In the genomic region with DNA sequence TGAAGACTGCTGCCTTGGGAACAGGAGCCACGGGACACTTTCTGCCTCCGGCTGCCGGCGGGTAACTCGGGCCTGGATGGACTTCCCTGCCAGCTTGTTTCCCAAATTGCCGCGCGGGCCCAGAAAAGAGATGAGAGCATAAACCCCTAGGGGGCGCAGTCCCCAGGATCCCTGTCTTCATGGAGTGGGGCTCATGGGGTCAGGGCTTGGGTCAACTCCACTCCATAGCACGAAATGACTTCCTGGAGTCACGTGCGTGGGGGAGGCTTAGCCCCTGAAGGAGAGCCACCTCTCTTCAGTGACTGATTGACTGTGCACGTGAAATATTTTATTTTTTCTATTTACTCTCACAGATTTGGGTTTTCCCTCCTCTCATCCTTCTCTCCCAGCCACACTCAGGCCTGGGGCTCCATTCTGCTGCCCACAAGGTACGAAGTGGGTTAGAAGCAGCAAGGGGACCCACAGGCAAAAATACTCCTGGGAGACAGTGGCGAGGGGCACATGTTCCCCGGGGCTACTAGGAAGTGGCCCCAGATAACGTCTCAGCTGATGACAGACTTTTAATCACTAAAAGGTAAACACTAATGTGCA, we compare ENCODE assay signal across 1 cellular context.
TF ChIP-seq lines count a peak whose summit lies in the region.

No MANE protein-coding gene starts in this region.

TF ChIP-seq in H1, 55 proteins besides CTCF, POLR2A, EP300 and RAD21:
- TF ChIP-seq RFX5 (IDR thresholded peaks at IDR 0.05; ENCODE audit: borderline replicate concordance, low read depth, low read length) (no peak), HDAC2 (IDR thresholded peaks at IDR 0.05; ENCODE audit: borderline replicate concordance in 1 of 2, low read depth in 2 of 2, low read length in 2 of 2) (no peak), BRCA1 (IDR thresholded peaks at IDR 0.05; ENCODE audit: low read depth, low read length) (no peak), EGR1 (IDR thresholded peaks at IDR 0.05; ENCODE audit: borderline replicate concordance, low read depth, low read length) (no peak), KDM1A (IDR thresholded peaks at IDR 0.05; ENCODE audit: borderline replicate concordance, low read length) (no peak), ZNF274 (IDR thresholded peaks at IDR 0.05; ENCODE audit: borderline replicate concordance, extremely low read depth, low read length) (no peak), SIX5 (IDR thresholded peaks at IDR 0.05; ENCODE audit: low read depth, low read length) (no peak), CEBPB (IDR thresholded peaks at IDR 0.05; ENCODE audit: low read depth, low read length) (no peak), TAF1 (IDR thresholded peaks at IDR 0.05; ENCODE audit: low read depth, low read length) (no peak), RBBP5 (IDR thresholded peaks at IDR 0.05; ENCODE audit: borderline replicate concordance, low read depth, low read length) (no peak), CHD1 (IDR thresholded peaks at IDR 0.05; ENCODE audit: low read depth, low read length) (no peak), KDM4A (IDR thresholded peaks at IDR 0.05; ENCODE audit: low read depth, low read length, severe bottlenecking) (no peak), CHD2 (IDR thresholded peaks at IDR 0.05; ENCODE audit: low read length) (no peak), SP1 (IDR thresholded peaks at IDR 0.05; ENCODE audit: low read depth, low read length) (no peak), SUZ12 (IDR thresholded peaks at IDR 0.05; ENCODE audit: low read length) (no peak), GTF2F1 (IDR thresholded peaks at IDR 0.05; ENCODE audit: borderline replicate concordance, low read depth, low read length) (no peak)
- TF ChIP-seq, protein P1, sequence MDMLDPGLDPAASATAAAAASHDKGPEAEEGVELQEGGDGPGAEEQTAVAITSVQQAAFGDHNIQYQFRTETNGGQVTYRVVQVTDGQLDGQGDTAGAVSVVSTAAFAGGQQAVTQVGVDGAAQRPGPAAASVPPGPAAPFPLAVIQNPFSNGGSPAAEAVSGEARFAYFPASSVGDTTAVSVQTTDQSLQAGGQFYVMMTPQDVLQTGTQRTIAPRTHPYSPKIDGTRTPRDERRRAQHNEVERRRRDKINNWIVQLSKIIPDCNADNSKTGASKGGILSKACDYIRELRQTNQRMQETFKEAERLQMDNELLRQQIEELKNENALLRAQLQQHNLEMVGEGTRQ (IDR thresholded peaks at IDR 0.05; ENCODE audit: low read length): no peak
- TF ChIP-seq, protein P2, sequence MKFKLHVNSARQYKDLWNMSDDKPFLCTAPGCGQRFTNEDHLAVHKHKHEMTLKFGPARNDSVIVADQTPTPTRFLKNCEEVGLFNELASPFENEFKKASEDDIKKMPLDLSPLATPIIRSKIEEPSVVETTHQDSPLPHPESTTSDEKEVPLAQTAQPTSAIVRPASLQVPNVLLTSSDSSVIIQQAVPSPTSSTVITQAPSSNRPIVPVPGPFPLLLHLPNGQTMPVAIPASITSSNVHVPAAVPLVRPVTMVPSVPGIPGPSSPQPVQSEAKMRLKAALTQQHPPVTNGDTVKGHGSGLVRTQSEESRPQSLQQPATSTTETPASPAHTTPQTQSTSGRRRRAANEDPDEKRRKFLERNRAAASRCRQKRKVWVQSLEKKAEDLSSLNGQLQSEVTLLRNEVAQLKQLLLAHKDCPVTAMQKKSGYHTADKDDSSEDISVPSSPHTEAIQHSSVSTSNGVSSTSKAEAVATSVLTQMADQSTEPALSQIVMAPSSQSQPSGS (IDR thresholded peaks at IDR 0.05; ENCODE audit: low read length): no peak
- TF ChIP-seq, protein P3, sequence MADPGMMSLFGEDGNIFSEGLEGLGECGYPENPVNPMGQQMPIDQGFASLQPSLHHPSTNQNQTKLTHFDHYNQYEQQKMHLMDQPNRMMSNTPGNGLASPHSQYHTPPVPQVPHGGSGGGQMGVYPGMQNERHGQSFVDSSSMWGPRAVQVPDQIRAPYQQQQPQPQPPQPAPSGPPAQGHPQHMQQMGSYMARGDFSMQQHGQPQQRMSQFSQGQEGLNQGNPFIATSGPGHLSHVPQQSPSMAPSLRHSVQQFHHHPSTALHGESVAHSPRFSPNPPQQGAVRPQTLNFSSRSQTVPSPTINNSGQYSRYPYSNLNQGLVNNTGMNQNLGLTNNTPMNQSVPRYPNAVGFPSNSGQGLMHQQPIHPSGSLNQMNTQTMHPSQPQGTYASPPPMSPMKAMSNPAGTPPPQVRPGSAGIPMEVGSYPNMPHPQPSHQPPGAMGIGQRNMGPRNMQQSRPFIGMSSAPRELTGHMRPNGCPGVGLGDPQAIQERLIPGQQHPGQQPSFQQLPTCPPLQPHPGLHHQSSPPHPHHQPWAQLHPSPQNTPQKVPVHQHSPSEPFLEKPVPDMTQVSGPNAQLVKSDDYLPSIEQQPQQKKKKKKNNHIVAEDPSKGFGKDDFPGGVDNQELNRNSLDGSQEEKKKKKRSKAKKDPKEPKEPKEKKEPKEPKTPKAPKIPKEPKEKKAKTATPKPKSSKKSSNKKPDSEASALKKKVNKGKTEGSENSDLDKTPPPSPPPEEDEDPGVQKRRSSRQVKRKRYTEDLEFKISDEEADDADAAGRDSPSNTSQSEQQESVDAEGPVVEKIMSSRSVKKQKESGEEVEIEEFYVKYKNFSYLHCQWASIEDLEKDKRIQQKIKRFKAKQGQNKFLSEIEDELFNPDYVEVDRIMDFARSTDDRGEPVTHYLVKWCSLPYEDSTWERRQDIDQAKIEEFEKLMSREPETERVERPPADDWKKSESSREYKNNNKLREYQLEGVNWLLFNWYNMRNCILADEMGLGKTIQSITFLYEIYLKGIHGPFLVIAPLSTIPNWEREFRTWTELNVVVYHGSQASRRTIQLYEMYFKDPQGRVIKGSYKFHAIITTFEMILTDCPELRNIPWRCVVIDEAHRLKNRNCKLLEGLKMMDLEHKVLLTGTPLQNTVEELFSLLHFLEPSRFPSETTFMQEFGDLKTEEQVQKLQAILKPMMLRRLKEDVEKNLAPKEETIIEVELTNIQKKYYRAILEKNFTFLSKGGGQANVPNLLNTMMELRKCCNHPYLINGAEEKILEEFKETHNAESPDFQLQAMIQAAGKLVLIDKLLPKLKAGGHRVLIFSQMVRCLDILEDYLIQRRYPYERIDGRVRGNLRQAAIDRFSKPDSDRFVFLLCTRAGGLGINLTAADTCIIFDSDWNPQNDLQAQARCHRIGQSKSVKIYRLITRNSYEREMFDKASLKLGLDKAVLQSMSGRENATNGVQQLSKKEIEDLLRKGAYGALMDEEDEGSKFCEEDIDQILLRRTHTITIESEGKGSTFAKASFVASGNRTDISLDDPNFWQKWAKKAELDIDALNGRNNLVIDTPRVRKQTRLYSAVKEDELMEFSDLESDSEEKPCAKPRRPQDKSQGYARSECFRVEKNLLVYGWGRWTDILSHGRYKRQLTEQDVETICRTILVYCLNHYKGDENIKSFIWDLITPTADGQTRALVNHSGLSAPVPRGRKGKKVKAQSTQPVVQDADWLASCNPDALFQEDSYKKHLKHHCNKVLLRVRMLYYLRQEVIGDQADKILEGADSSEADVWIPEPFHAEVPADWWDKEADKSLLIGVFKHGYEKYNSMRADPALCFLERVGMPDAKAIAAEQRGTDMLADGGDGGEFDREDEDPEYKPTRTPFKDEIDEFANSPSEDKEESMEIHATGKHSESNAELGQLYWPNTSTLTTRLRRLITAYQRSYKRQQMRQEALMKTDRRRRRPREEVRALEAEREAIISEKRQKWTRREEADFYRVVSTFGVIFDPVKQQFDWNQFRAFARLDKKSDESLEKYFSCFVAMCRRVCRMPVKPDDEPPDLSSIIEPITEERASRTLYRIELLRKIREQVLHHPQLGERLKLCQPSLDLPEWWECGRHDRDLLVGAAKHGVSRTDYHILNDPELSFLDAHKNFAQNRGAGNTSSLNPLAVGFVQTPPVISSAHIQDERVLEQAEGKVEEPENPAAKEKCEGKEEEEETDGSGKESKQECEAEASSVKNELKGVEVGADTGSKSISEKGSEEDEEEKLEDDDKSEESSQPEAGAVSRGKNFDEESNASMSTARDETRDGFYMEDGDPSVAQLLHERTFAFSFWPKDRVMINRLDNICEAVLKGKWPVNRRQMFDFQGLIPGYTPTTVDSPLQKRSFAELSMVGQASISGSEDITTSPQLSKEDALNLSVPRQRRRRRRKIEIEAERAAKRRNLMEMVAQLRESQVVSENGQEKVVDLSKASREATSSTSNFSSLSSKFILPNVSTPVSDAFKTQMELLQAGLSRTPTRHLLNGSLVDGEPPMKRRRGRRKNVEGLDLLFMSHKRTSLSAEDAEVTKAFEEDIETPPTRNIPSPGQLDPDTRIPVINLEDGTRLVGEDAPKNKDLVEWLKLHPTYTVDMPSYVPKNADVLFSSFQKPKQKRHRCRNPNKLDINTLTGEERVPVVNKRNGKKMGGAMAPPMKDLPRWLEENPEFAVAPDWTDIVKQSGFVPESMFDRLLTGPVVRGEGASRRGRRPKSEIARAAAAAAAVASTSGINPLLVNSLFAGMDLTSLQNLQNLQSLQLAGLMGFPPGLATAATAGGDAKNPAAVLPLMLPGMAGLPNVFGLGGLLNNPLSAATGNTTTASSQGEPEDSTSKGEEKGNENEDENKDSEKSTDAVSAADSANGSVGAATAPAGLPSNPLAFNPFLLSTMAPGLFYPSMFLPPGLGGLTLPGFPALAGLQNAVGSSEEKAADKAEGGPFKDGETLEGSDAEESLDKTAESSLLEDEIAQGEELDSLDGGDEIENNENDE (IDR thresholded peaks at IDR 0.05; ENCODE audit: insufficient replicate concordance, low read length): no peak
